9 cellular contexts compared by ENCODE assay signal in genomic region chr19:8004001-8004400, GRCh38. TPM values are rescaled to one million over a fixed set of nuclear protein-coding genes. Genes with fewer than 3 reads are reported as not detected.
DNase-seq lines count a peak whose midpoint lies in the region; ATAC-seq, FAIRE-seq and TF ChIP-seq lines count a peak whose summit lies in the region.
"Had no signal": no experiment of that assay in that cellular context is flagged by ENCODE, and none has a peak within 500 bp of the region (broad histone marks: within the 10 kb centered on the region; RNA-seq: fewer than 3 reads in every experiment).

No MANE protein-coding gene starts in this region.

- TF ChIP-seq EP300 in suprapubic skin (IDR thresholded peaks at IDR 0.05): no peak

- no peaks in the 10 kb centered on the region for H3K9me3 Mint-ChIP-seq in activated T-cell treated with anti-CD3 and anti-CD28 coated beads, Interleukin-2, amount 50 U/mL, for 4 hours
- H3K9me3 Mint-ChIP-seq in activated T-helper 2 cell treated with anti-CD3 and anti-CD28 coated beads, Interferon-gamma antibody, Interleukin-2, Interleukin-4, amounts not matched to agents 10 μg/mL and 5 μg/mL and 100 μg/mL, durations not matched to agents 14 hours and 24 hours and 36 hours: no peaks in the 10 kb centered on the region

- peaks cover 47% of the 10 kb centered on the region for H3K4me1 Mint-ChIP-seq in activated T-cell treated with anti-CD3 and anti-CD28 coated beads, Interleukin-2, amount 50 U/mL, for 4 hours (ENCODE audit: low read depth)
- peaks cover 35% of the 10 kb centered on the region for H3K4me1 Mint-ChIP-seq in activated T-helper 2 cell treated with anti-CD3 and anti-CD28 coated beads, Interferon-gamma antibody, Interleukin-2, Interleukin-4, amounts not matched to agents 10 μg/mL and 5 μg/mL and 100 μg/mL, durations not matched to agents 14 hours and 24 hours and 36 hours (ENCODE audit: low read depth)

- H3K36me3 ChIP-seq in kidney (ENCODE audit: control insufficient read depth in 1 of 2, insufficient read depth in 2 of 2, low read length in 2 of 2) (no peaks in the 10 kb centered on the region), suprapubic skin (peaks cover 8% of the 10 kb centered on the region)

- H3K9me3 ChIP-seq in kidney (ENCODE audit: control insufficient read depth in 1 of 2, low read length in 2 of 2) (no peaks in the 10 kb centered on the region), suprapubic skin (no peaks in the 10 kb centered on the region)

- intact Hi-C loops in activated T-helper 2 cell treated with anti-CD3 and anti-CD28 coated beads, Interferon-gamma antibody, Interleukin-2, Interleukin-4, amounts not matched to agents 10 μg/mL and 5 μg/mL and 100 μg/mL, durations not matched to agents 14 hours and 24 hours and 36 hours (cut with micrococcal nuclease): no loop called here
- intact Hi-C loops in kidney (cut with DNase I): no loop called here

- peak overlapping the region; percentile 96 for H3K4me3 Mint-ChIP-seq in activated T-cell treated with anti-CD3 and anti-CD28 coated beads, Interleukin-2, amount 50 U/mL, for 4 hours
- peak overlapping the region; percentile 98 for H3K4me3 Mint-ChIP-seq in activated T-helper 2 cell treated with anti-CD3 and anti-CD28 coated beads, Interferon-gamma antibody, Interleukin-2, Interleukin-4, amounts not matched to agents 10 μg/mL and 5 μg/mL and 100 μg/mL, durations not matched to agents 14 hours and 24 hours and 36 hours (ENCODE audit: low read depth)

- no peaks in the 10 kb centered on the region for H3K27me3 ChIP-seq in suprapubic skin

- no peak for TF ChIP-seq CTCF in kidney (IDR thresholded peaks at IDR 0.05; ENCODE audit: borderline replicate concordance, extremely low read depth, insufficient read depth)
- no peak for TF ChIP-seq CTCF in suprapubic skin (IDR thresholded peaks at IDR 0.05)

- H3K27me3 Mint-ChIP-seq in activated T-cell treated with anti-CD3 and anti-CD28 coated beads, Interleukin-2, amount 50 U/mL, for 4 hours (ENCODE audit: low read depth): no peaks in the 10 kb centered on the region
- no peaks in the 10 kb centered on the region for H3K27me3 Mint-ChIP-seq in activated T-helper 2 cell treated with anti-CD3 and anti-CD28 coated beads, Interferon-gamma antibody, Interleukin-2, Interleukin-4, amounts not matched to agents 10 μg/mL and 5 μg/mL and 100 μg/mL, durations not matched to agents 14 hours and 24 hours and 36 hours (ENCODE audit: low read depth)

- no peak for DNase-seq in activated T-cell treated with anti-CD3 and anti-CD28 coated beads, Interleukin-2, amount 50 U/mL, for 4 hours
- DNase-seq in activated T-cell treated with anti-CD3 and anti-CD28 coated beads, Interleukin-2, amount 50 U/mL, for 48 hours: no peak
- DNase-seq in activated T-helper 2 cell treated with anti-CD3 and anti-CD28 coated beads, Interferon-gamma antibody, Interleukin-2, Interleukin-4, amounts not matched to agents 10 μg/mL and 5 μg/mL and 100 μg/mL, durations not matched to agents 14 hours and 24 hours and 36 hours (ENCODE audit: low spot score): no peak
- DNase-seq in kidney: no peak
- DNase-seq in suprapubic skin (ENCODE audit: low spot score in 2 of 2): no peak
- no peak for DNase-seq in NCI-H446 treated with DMSO at 0.1 percent for 48 hours (lab: John Stamatoyannopoulos, UW)
- DNase-seq in 8988T: no peak
- no peak for DNase-seq in KG1 (lab: John Stamatoyannopoulos, UW)

- H3K4me3 ChIP-seq in kidney (ENCODE audit: low read length in 2 of 2): peak overlapping the region; percentile 57 to 90
- H3K4me3 ChIP-seq in suprapubic skin: peak overlapping the region; percentile 86

- H3K4me1 ChIP-seq in kidney (ENCODE audit: control insufficient read depth in 1 of 2, insufficient read depth in 1 of 2, low read depth in 1 of 2, low read length in 2 of 2): peaks cover 29 to 41% of the 10 kb centered on the region in 2 donors
- peaks cover 62% of the 10 kb centered on the region for H3K4me1 ChIP-seq in suprapubic skin

- FAIRE-seq in kidney (lab: Jason Lieb, UNC): no peak

- peak overlapping the region; percentile 58 to 82 for H3K9ac ChIP-seq in kidney (ENCODE audit: low read length in 2 of 2)

- H3K36me3 Mint-ChIP-seq in activated T-cell treated with anti-CD3 and anti-CD28 coated beads, Interleukin-2, amount 50 U/mL, for 4 hours (ENCODE audit: insufficient read depth): peaks cover 3% of the 10 kb centered on the region
- H3K36me3 Mint-ChIP-seq in activated T-helper 2 cell treated with anti-CD3 and anti-CD28 coated beads, Interferon-gamma antibody, Interleukin-2, Interleukin-4, amounts not matched to agents 10 μg/mL and 5 μg/mL and 100 μg/mL, durations not matched to agents 14 hours and 24 hours and 36 hours (ENCODE audit: low read depth): peaks cover 33% of the 10 kb centered on the region

- ATAC-seq in activated T-cell treated with anti-CD3 and anti-CD28 coated beads, Interleukin-2, amount 50 U/mL, for 4 hours: no peak

- H3K27ac Mint-ChIP-seq in activated T-helper 2 cell treated with anti-CD3 and anti-CD28 coated beads, Interferon-gamma antibody, Interleukin-2, Interleukin-4, amounts not matched to agents 10 μg/mL and 5 μg/mL and 100 μg/mL, durations not matched to agents 14 hours and 24 hours and 36 hours: peak overlapping the region; percentile 88

- TF ChIP-seq POLR2A in suprapubic skin (IDR thresholded peaks at IDR 0.05): no peak

- H3K27ac ChIP-seq in kidney (ENCODE audit: low read depth in 2 of 2, low read length in 2 of 2): no peak overlapping the region
- H3K27ac ChIP-seq in suprapubic skin: no peak overlapping the region

- WGBS in suprapubic skin: 56% methylated on average over 6 of the region's 6 CpGs

RNA-seq across cellular contexts. Expression of gene ELAVL1, which starts 1.4 kb away (rescaled TPM):
- 100 to 1,000 TPM; 160 to 171 (median 161) TPM for total RNA-seq in activated T-cell treated with anti-CD3 and anti-CD28 coated beads, Interleukin-2, amount 50 U/mL, for 4 hours
- total RNA-seq in activated T-helper 2 cell treated with anti-CD3 and anti-CD28 coated beads, Interferon-gamma antibody, Interleukin-2, Interleukin-4, amounts not matched to agents 10 μg/mL and 5 μg/mL and 100 μg/mL, durations not matched to agents 14 hours and 24 hours and 36 hours: 184 TPM in 2 replicates
- 64.7 TPM for total RNA-seq in kidney
- 34.6 TPM for polyA plus RNA-seq in kidney (ENCODE audit: insufficient read depth, low read depth, low replicate concordance)
- total RNA-seq in suprapubic skin: 10 to 100 TPM; 32.4 to 38.2 (median 37.2) TPM

RNA-seq across cellular contexts. Expression of gene CCL25, which starts 48.6 kb away (rescaled TPM):
- not detected for total RNA-seq in activated T-cell treated with anti-CD3 and anti-CD28 coated beads, Interleukin-2, amount 50 U/mL, for 4 hours
- total RNA-seq in activated T-helper 2 cell treated with anti-CD3 and anti-CD28 coated beads, Interferon-gamma antibody, Interleukin-2, Interleukin-4, amounts not matched to agents 10 μg/mL and 5 μg/mL and 100 μg/mL, durations not matched to agents 14 hours and 24 hours and 36 hours: not detected in 2 replicates
- total RNA-seq in kidney (not detected), suprapubic skin (not detected)
- polyA plus RNA-seq in kidney (ENCODE audit: insufficient read depth, low read depth, low replicate concordance): not detected
- total RNA-seq: dermis microvascular lymphatic vessel endothelial cell had no signal
